16 cellular contexts compared by ENCODE assay signal in genomic region chr6:21384211-21384610, GRCh38.
DNase-seq lines count a peak whose midpoint lies in the region; ATAC-seq and TF ChIP-seq lines count a peak whose summit lies in the region.
"Had no signal": no experiment of that assay in that cellular context is flagged by ENCODE, and none has a peak within 500 bp of the region (broad histone marks: within the 10 kb centered on the region; RNA-seq: fewer than 3 reads in every experiment).

No MANE protein-coding gene starts in this region.

- no peaks in the 10 kb centered on the region for H3K36me3 Mint-ChIP-seq in endodermal cell (ENCODE audit: low read depth)

- H3K4me3 ChIP-seq in endodermal cell (ENCODE audit: low read length), result no peak overlapping the region
- H3K4me3 ChIP-seq: spleen had no signal

- H3K27me3 ChIP-seq in endodermal cell (ENCODE audit: control insufficient read depth, insufficient read depth, low read length, poor library complexity, severe bottlenecking), result no peaks in the 10 kb centered on the region
- H3K27me3 ChIP-seq: spleen had no signal

- no peaks in the 10 kb centered on the region for H3K9me3 Mint-ChIP-seq in endodermal cell

- H3K4me1 Mint-ChIP-seq in endodermal cell, result peaks cover 30% of the 10 kb centered on the region

- TF ChIP-seq CTCF in endodermal cell (conservative IDR thresholded peaks at IDR 0.05), result no peak

- H3K27me3 Mint-ChIP-seq in endodermal cell (ENCODE audit: insufficient read depth), result no peaks in the 10 kb centered on the region

- no peak overlapping the region for H3K9ac ChIP-seq in endodermal cell (ENCODE audit: extremely low read depth, low read length, poor library complexity, severe bottlenecking)
- H3K9ac ChIP-seq: parathyroid adenoma had no signal

- H3K27ac ChIP-seq in endodermal cell (ENCODE audit: low read depth, low read length), result peak overlapping the region; percentile 52
- H3K27ac ChIP-seq: parathyroid adenoma, spleen had no signal

- no peaks in the 10 kb centered on the region for H3K9me3 ChIP-seq in endodermal cell (ENCODE audit: control insufficient read depth, low read length)
- H3K9me3 ChIP-seq: spleen had no signal

- no peak overlapping the region for H3K27ac Mint-ChIP-seq in endodermal cell

- no peaks in the 10 kb centered on the region for H3K4me1 ChIP-seq in endodermal cell (ENCODE audit: control insufficient read depth, insufficient read depth, low read length)
- H3K4me1 ChIP-seq: parathyroid adenoma, spleen had no signal

- 76 to 77% methylated on average over 4 to 8 of the region's 8 CpGs for WGBS in endodermal cell (ENCODE audit: insufficient coverage in 1 of 2, insufficient read length in 1 of 2), 2 experiments

- no peak overlapping the region for H3K4me3 Mint-ChIP-seq in endodermal cell

- no peak for ATAC-seq in GM21717 (IDR thresholded peaks at IDR 0.05; ENCODE audit: unreplicated experiment)
- ATAC-seq in GM19324 (IDR thresholded peaks at IDR 0.05; ENCODE audit: low FRiP score, unreplicated experiment), result no peak
- ATAC-seq in HG02852 (IDR thresholded peaks at IDR 0.05; ENCODE audit: unreplicated experiment), result no peak

- no peaks in the 10 kb centered on the region for H3K36me3 ChIP-seq in endodermal cell (ENCODE audit: control insufficient read depth, insufficient read depth, low read length)
- H3K36me3 ChIP-seq: spleen had no signal

- peak; percentile 27 for DNase-seq in GF-D8 (lab: John Stamatoyannopoulos, UW)
- DNase-seq in NOMO-1 (lab: John Stamatoyannopoulos, UW; ENCODE audit: unreplicated experiment in 2 of 2), result peak; percentile 22 to 59
- no peak for DNase-seq in endodermal cell
- peak; percentile 68 for DNase-seq in renal cortical epithelial cell (ENCODE audit: low read depth)
- no peak for DNase-seq in A172 (ENCODE audit: low spot score)
- DNase-seq: activated effector memory CD4-positive, alpha-beta T cell treated with anti-CD3 and anti-CD28 coated beads, Interleukin-2, amount 50 U/mL, for 16 hours; anterior cingulate cortex; IMR-90; NCI-H1417; NCI-H2227 treated with DMSO at 0.1 percent for 48 hours; spleen; stimulated activated naive CD4-positive, alpha-beta T cell treated with Interleukin-2 at 50 U/mL for 16 hours had no signal

Comparison
In these comparisons a context has a peak if more than half of its experiments do, and no peak if none do; other contexts are left out.
1. DNase-seq: peak in GF-D8 (single experiment), NOMO-1 (2 of 2) and renal cortical epithelial cell (single experiment); none in endodermal cell (single experiment) and A172 (single experiment).